9 cellular contexts compared by ENCODE assay signal in genomic region chr16:88533381-88533831, GRCh38. TPM values are rescaled to one million over a fixed set of nuclear protein-coding genes. Genes with fewer than 3 reads are reported as not detected.
A peak's percentile ranks its signal among the peaks of the same experiment; 100 is the strongest.
DNase-seq lines count a peak whose midpoint lies in the region; ATAC-seq and TF ChIP-seq lines count a peak whose summit lies in the region.
"Had no signal": no experiment of that assay in that cellular context is flagged by ENCODE, and none has a peak within 500 bp of the region (broad histone marks: within the 10 kb centered on the region; RNA-seq: fewer than 3 reads in every experiment).

No MANE protein-coding gene starts in this region.

- POLR2A ChIA-PET in IMR-90 (lab: Charles Lee; ENCODE audit: unreplicated experiment) = no interaction called here

- BruUV-seq in IMR-90 (replicated peaks; lab: Mats Ljungman, UMichigan) = no TSS peak

- ATAC-seq in IMR-90 (ENCODE audit: low read depth) (peak; percentile 21), left lung (peak; percentile 19), GM21360 (IDR thresholded peaks at IDR 0.05; ENCODE audit: unreplicated experiment) (no peak)

- DNase-seq in IMR-90 (peak; percentile 47), left lung (peak in 1 of 2 donors; percentile 81), foreskin melanocyte (no peak), NCI-H2107 treated with DMSO at 0.1 percent for 48 hours (lab: John Stamatoyannopoulos, UW; ENCODE audit: unreplicated experiment) (no peak)
- no peak for DNase-seq in activated CD8-positive, alpha-beta memory T cell treated with anti-CD3 and anti-CD28 coated beads, Interleukin-2, amount 50 U/mL, for 4 hours
- DNase-seq: NCI-H748 treated with DMSO at 0.1 percent for 48 hours had no signal

- H3K27me3 ChIP-seq in IMR-90 (ENCODE audit: control insufficient read depth, insufficient read depth, low read length) (peaks cover 1% of the 10 kb centered on the region), ectodermal cell (ENCODE audit: control insufficient read depth, insufficient read depth, low read length, poor library complexity, severe bottlenecking) (peaks cover 6% of the 10 kb centered on the region), left lung (peaks cover 3 to 8% of the 10 kb centered on the region in 2 donors), thymus (ENCODE audit: control insufficient read depth, insufficient read depth) (no peaks in the 10 kb centered on the region)

- H2BK5ac ChIP-seq in IMR-90 (ENCODE audit: low read depth, low read length, poor library complexity, severe bottlenecking) = no peak overlapping the region

- H3K4me1 ChIP-seq in IMR-90 (ENCODE audit: control insufficient read depth, insufficient read depth, low read length) (peaks cover 12% of the 10 kb centered on the region), ectodermal cell (ENCODE audit: control insufficient read depth, insufficient read depth, low read length) (peaks cover 16% of the 10 kb centered on the region), left lung (peaks cover 7 to 10% of the 10 kb centered on the region in 2 donors), thymus (ENCODE audit: control insufficient read depth, insufficient read depth, low read length) (peaks cover 6% of the 10 kb centered on the region)

- H3K27ac ChIP-seq in IMR-90 (ENCODE audit: insufficient read depth, low read length) (no peak overlapping the region; the same call in 1 of the 2 replicates), ectodermal cell (ENCODE audit: insufficient read depth, low read depth, low read length, poor library complexity, severe bottlenecking) (no peak overlapping the region), left lung (no peak overlapping the region), thymus (ENCODE audit: low read depth) (no peak overlapping the region)

- WGBS in IMR-90 (ENCODE audit: extremely low coverage in 2 of 2, insufficient read length in 1 of 2), 2 experiments = 17% methylated on average over 27 of the region's 62 CpGs; no CpG with 5 or more reads in 1 of the 2 experiments
- 27 to 29% methylated on average over 62 of the region's 62 CpGs for WGBS in ectodermal cell, 2 experiments
- 91% methylated on average over 62 of the region's 62 CpGs for WGBS in thymus

- CTCF ChIA-PET in IMR-90 (lab: Yijun Ruan, JAX) = interaction anchor here (0.5 kb wide), 1 partner anchor 239 kb away, joined by 4 read pairs; no protein-coding TSS in a partner anchor

- H3K36me3 ChIP-seq in IMR-90 (ENCODE audit: control insufficient read depth, insufficient read depth, low read length) (peaks cover 6% of the 10 kb centered on the region; the same call in 1 of the 2 replicates), ectodermal cell (ENCODE audit: control insufficient read depth, insufficient read depth, low read length) (no peaks in the 10 kb centered on the region), left lung (no peaks in the 10 kb centered on the region), thymus (ENCODE audit: control insufficient read depth, insufficient read depth) (peaks cover 20% of the 10 kb centered on the region)

- H4K5ac ChIP-seq in IMR-90 (ENCODE audit: low read depth, low read length) = peak overlapping the region; percentile 44; the same call in 1 of the 2 replicates

- peak overlapping the region; percentile 22; the same call in 1 of the 2 replicates for H3K9ac ChIP-seq in IMR-90 (ENCODE audit: low read depth, low read length)

- dilution Hi-C loops in IMR-90 (cut with HindIII; ENCODE audit: low sequenced_read_pairs, unreplicated experiment) = no loop called here

- H2AK9ac ChIP-seq in IMR-90 (replicated peaks; ENCODE audit: low read depth, low read length, poor library complexity) = peak overlapping the region; percentile 97

- peaks cover 5 to 16% of the 10 kb centered on the region in 2 experiments; a peak in 2 of 4 replicates for H3K79me1 ChIP-seq in IMR-90 (ENCODE audit: low read depth in 1 of 2, low read length in 2 of 2)

- no peak overlapping the region; the same call in 1 of the 2 replicates for H3K4ac ChIP-seq in IMR-90 (ENCODE audit: low read depth, low read length)

- H2AK5ac ChIP-seq in IMR-90 (ENCODE audit: low read depth, low read length) = peak overlapping the region; percentile 37; the same call in 1 of the 2 replicates

- H3K23ac ChIP-seq in IMR-90 (ENCODE audit: low read depth, low read length) = no peak overlapping the region

- no peak overlapping the region; the same call in 1 of the 2 replicates for H4K91ac ChIP-seq in IMR-90 (ENCODE audit: insufficient read depth, low read depth, low read length)

- no peak overlapping the region for H3K56ac ChIP-seq in IMR-90 (ENCODE audit: extremely low read depth, insufficient read depth, low read length)

- TF ChIP-seq CTCF in IMR-90 (conservative IDR thresholded peaks at IDR 0.05; ENCODE audit: low read depth, low read length) = no peak
- TF ChIP-seq CTCF in left lung (IDR thresholded peaks at IDR 0.05) = no peak

- peak overlapping the region; percentile 83 to 98; a peak in 2 of 4 replicates for H4K8ac ChIP-seq in IMR-90 (ENCODE audit: low read depth in 2 of 2, low read length in 2 of 2)

- no peak overlapping the region for H3K14ac ChIP-seq in IMR-90 (replicated peaks; ENCODE audit: low read depth, low read length)

- in situ Hi-C loops in IMR-90 (cut with MboI; ENCODE audit: low sequenced_read_pairs) = no loop called here

- 0 out of 2 replicates have a peak overlapping the region, but pooled peaks have one; percentile 5 for H3K4me2 ChIP-seq in IMR-90 (ENCODE audit: low read depth, low read length)

- H2BK15ac ChIP-seq in IMR-90 (ENCODE audit: low read depth, low read length) = no peak overlapping the region

- H2BK20ac ChIP-seq in IMR-90 (ENCODE audit: low read depth, low read length) = no peak overlapping the region

- H4K20me1 ChIP-seq in IMR-90 (ENCODE audit: insufficient read depth, low read length) = no peaks in the 10 kb centered on the region; the same call in 1 of the 2 replicates

- no peak overlapping the region for H3K18ac ChIP-seq in IMR-90 (ENCODE audit: low read depth, low read length)

- TF ChIP-seq RAD21 in IMR-90 (IDR thresholded peaks at IDR 0.05; ENCODE audit: low read length) = no peak

- no peak for TF ChIP-seq POLR2A in IMR-90 (IDR thresholded peaks at IDR 0.05; ENCODE audit: low read depth, low read length)

- intact Hi-C loops in IMR-90 (cut with micrococcal nuclease) (no loop called here), left lung (cut with DNase I) (no loop called here)

- no peak overlapping the region for H2BK120ac ChIP-seq in IMR-90 (ENCODE audit: low read depth, low read length)

- H3K9me1 ChIP-seq in IMR-90 (ENCODE audit: insufficient read depth, low read length) = no peaks in the 10 kb centered on the region

- H3K9me3 ChIP-seq in IMR-90 (ENCODE audit: control insufficient read depth, insufficient read depth, low read length) (no peaks in the 10 kb centered on the region), ectodermal cell (ENCODE audit: control insufficient read depth, low read length) (no peaks in the 10 kb centered on the region), left lung (no peaks in the 10 kb centered on the region), thymus (ENCODE audit: control insufficient read depth) (no peaks in the 10 kb centered on the region)

- H3K4me3 ChIP-seq in IMR-90 (ENCODE audit: insufficient read depth, low read depth, low read length) = peak overlapping the region; percentile 64
- H3K4me3 ChIP-seq in ectodermal cell (ENCODE audit: insufficient read depth, low read depth, low read length) = peak overlapping the region; percentile 39
- peak overlapping the region; percentile 24 to 56 for H3K4me3 ChIP-seq in left lung
- H3K4me3 ChIP-seq in thymus (ENCODE audit: low read length) = peak overlapping the region; percentile 85

- peak overlapping the region; percentile 98 for H2AFZ ChIP-seq in IMR-90 (replicated peaks; ENCODE audit: low read length, poor library complexity)

TF ChIP-seq in IMR-90, 13 proteins besides CTCF, POLR2A, EP300 and RAD21:
- TF ChIP-seq CEBPB (IDR thresholded peaks at IDR 0.05; ENCODE audit: low read depth, low read length) (no peak), MAFK (IDR thresholded peaks at IDR 0.05; ENCODE audit: low read depth, low read length) (no peak), USF2 (IDR thresholded peaks at IDR 0.05; ENCODE audit: low read depth, low read length) (no peak), FOS (IDR thresholded peaks at IDR 0.05; ENCODE audit: low read depth, low read length) (no peak), MAZ (IDR thresholded peaks at IDR 0.05; ENCODE audit: borderline replicate concordance, low read depth, low read length) (no peak; the same call in 1 of the 2 replicates), BHLHE40 (IDR thresholded peaks at IDR 0.05; ENCODE audit: low read depth, low read length) (no peak), MXI1 (IDR thresholded peaks at IDR 0.05; ENCODE audit: borderline replicate concordance, low read depth, low read length) (no peak), RCOR1 (IDR thresholded peaks at IDR 0.05; ENCODE audit: insufficient replicate concordance, low read length) (no peak), CHD1 (IDR thresholded peaks at IDR 0.05; ENCODE audit: low read depth, low read length) (no peak), ELK1 (IDR thresholded peaks at IDR 0.05; ENCODE audit: borderline replicate concordance, low read depth, low read length) (no peak)

RNA-seq across cellular contexts. Expression of gene ZC3H18, which starts 36.8 kb away (rescaled TPM):
- 3.4 and 4.2 TPM in 2 replicates for total RNA-seq in IMR-90 (2012; rRNA removed)
- polyA plus RNA-seq in IMR-90 (2012; rRNA removed) = 21.3 and 22.7 TPM in 2 replicates
- 15.4 and 23.2 TPM in 2 replicates for polyA plus RNA-seq in IMR-90 (2012; cell fraction: cytosol; rRNA removed)
- 64.2 and 65.2 TPM in 2 replicates for polyA plus RNA-seq in IMR-90 (2012; cell fraction: nucleus; rRNA removed; ENCODE audit: low replicate concordance)
- polyA plus RNA-seq in ectodermal cell (2013, experiment 1 of 4) = 85.5 TPM
- polyA plus RNA-seq in ectodermal cell (2013, experiment 2 of 4) = 76.7 TPM
- polyA plus RNA-seq in ectodermal cell (2013, experiment 3 of 4) = 70.6 TPM
- 77.3 TPM for polyA plus RNA-seq in ectodermal cell (2013, experiment 4 of 4)
- 10 to 100 TPM; 37.1 to 48.2 TPM for total RNA-seq in left lung
- polyA plus RNA-seq in thymus = 28.9 TPM
